9 cellular contexts compared by ENCODE assay signal in genomic region chr3:103218146-103218545, GRCh38.
DNase-seq lines count a peak whose midpoint lies in the region; ATAC-seq and TF ChIP-seq lines count a peak whose summit lies in the region.
"Had no signal": no experiment of that assay in that cellular context is flagged by ENCODE, and none has a peak within 500 bp of the region (broad histone marks: within the 10 kb centered on the region; RNA-seq: fewer than 3 reads in every experiment).

No MANE protein-coding gene starts in this region.

- H3K4me1 ChIP-seq in DND-41 (ENCODE audit: insufficient read depth, low read length): peaks cover 14% of the 10 kb centered on the region
- no peaks in the 10 kb centered on the region for H3K4me1 ChIP-seq in spleen

- H3K4me2 ChIP-seq in DND-41 (ENCODE audit: insufficient read depth, low read length): 0 out of 2 replicates have a peak overlapping the region, but pooled peaks have one; percentile 12

- no peak overlapping the region for H3K4me3 ChIP-seq in DND-41 (ENCODE audit: low read depth in 1 of 2, low read length in 2 of 2)
- no peak overlapping the region for H3K4me3 ChIP-seq in spleen
- H3K4me3 ChIP-seq in WERI-Rb-1 (ENCODE audit: low read depth, low read length): no peak overlapping the region

- no peaks in the 10 kb centered on the region for H3K79me2 ChIP-seq in DND-41 (ENCODE audit: insufficient read depth, low read length)

- H3K27ac ChIP-seq in DND-41 (ENCODE audit: low read length): peak overlapping the region; percentile 52; the same call in 1 of the 2 replicates
- no peak overlapping the region for H3K27ac ChIP-seq in spleen
- no peak overlapping the region for H3K27ac ChIP-seq in WERI-Rb-1

- TF ChIP-seq POLR2A in spleen (IDR thresholded peaks at IDR 0.05): no peak

- H2AFZ ChIP-seq in DND-41 (ENCODE audit: low read depth, low read length): 0 out of 2 replicates have a peak overlapping the region, but pooled peaks have one; percentile 46

- H3K36me3 ChIP-seq in DND-41 (ENCODE audit: insufficient read depth, low read length) (no peaks in the 10 kb centered on the region), spleen (no peaks in the 10 kb centered on the region), WERI-Rb-1 (no peaks in the 10 kb centered on the region)

- peak; percentile 46 for DNase-seq in DND-41
- DNase-seq in Kasumi-1 (lab: John Stamatoyannopoulos, UW): peak; percentile 39 to 56
- no peak for DNase-seq in spleen
- DNase-seq in WERI-Rb-1: no peak
- DNase-seq in stimulated activated CD4-positive, alpha-beta T cell treated with anti-CD3 and anti-CD28 coated beads, Interleukin-15, amount 100 ng/mL, for 24 hours: no peak
- DNase-seq: activated CD4-positive, CD25-positive, alpha-beta regulatory T cell had no signal

- no peak for TF ChIP-seq CTCF in DND-41 (IDR thresholded peaks at IDR 0.05; ENCODE audit: borderline replicate concordance, extremely low read depth, low read length, poor library complexity, severe bottlenecking)
- no peak for TF ChIP-seq CTCF in spleen (IDR thresholded peaks at IDR 0.05 in 8 of 11, conservative IDR thresholded peaks at IDR 0.05 in 3 of 11)
- no peak for TF ChIP-seq CTCF in WERI-Rb-1 (IDR thresholded peaks at IDR 0.05; ENCODE audit: low read depth, low read length)

- ATAC-seq in DND-41 (ENCODE audit: insufficient read depth, low read depth) (peak; percentile 98), GM19328 (IDR thresholded peaks at IDR 0.05; ENCODE audit: unreplicated experiment) (peak; percentile 99), HG02852 (IDR thresholded peaks at IDR 0.05; ENCODE audit: unreplicated experiment) (peak; percentile 100), esophagus mucosa (no peak)

- 26 to 65% (median 31%) methylated on average over 1 of the region's 1 CpG for WGBS in spleen, 5 donors

- intact Hi-C loops in spleen (cut with DNase I; ENCODE audit: low total_unique reads): no loop called here

- H3K9me3 ChIP-seq in DND-41 (ENCODE audit: insufficient read depth, low read length, severe bottlenecking) (no peaks in the 10 kb centered on the region), spleen (no peaks in the 10 kb centered on the region), WERI-Rb-1 (ENCODE audit: severe bottlenecking) (no peaks in the 10 kb centered on the region)

- H3K27me3 ChIP-seq in DND-41 (ENCODE audit: insufficient read depth, low read length, poor library complexity) (no peaks in the 10 kb centered on the region), spleen (replicated peaks in 1 of 7) (no peaks in the 10 kb centered on the region), WERI-Rb-1 (ENCODE audit: insufficient read depth, low read depth, severe bottlenecking) (no peaks in the 10 kb centered on the region)

- H3K9ac ChIP-seq in DND-41 (ENCODE audit: low read depth, low read length): no peak overlapping the region

- no peaks in the 10 kb centered on the region for H4K20me1 ChIP-seq in DND-41 (ENCODE audit: insufficient read depth, low read length)

Comparison
In these comparisons a context has a peak if more than half of its experiments do, and no peak if none do; other contexts are left out.
1. DNase-seq: peak in DND-41 (single experiment) and Kasumi-1 (2 of 2); none in spleen (single experiment), WERI-Rb-1 (single experiment) and stimulated activated CD4-positive, alpha-beta T cell treated with anti-CD3 and anti-CD28 coated beads, Interleukin-15, amount 100 ng/mL, for 24 hours (single experiment).